14 cellular contexts compared by ENCODE assay signal in the genomic region with DNA sequence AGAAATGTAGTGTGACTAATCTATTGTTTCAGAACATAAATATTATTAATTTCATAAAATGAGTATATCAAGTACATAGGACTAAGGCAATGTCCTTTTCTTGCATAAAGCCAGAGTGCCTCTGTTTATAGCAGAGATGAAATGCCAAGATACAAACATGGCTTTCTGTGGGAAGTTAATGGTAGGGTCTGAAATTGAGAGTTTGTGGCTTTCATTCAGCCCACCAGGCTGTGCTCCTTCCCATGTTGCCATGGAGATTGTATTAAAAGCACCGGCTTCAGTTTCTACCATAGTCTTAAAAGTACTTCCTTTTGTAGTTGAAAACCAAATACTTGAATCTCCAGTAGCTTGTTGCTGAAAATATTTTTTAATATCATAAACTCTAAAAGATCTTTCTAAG.
A peak's percentile ranks its signal among the peaks of the same experiment; 100 is the strongest.
DNase-seq lines count a peak whose midpoint lies in the region; ATAC-seq and TF ChIP-seq lines count a peak whose summit lies in the region.
"Had no signal": no experiment of that assay in that cellular context is flagged by ENCODE, and none has a peak within 500 bp of the region (broad histone marks: within the 10 kb centered on the region; RNA-seq: fewer than 3 reads in every experiment).

No MANE protein-coding gene starts in this region.

- no peaks in the 10 kb centered on the region for H3K27me3 ChIP-seq in aorta (ENCODE audit: control insufficient read depth in 1 of 2, insufficient read depth in 2 of 2, low read length in 1 of 2)
- H3K27me3 ChIP-seq: testis had no signal

- no peak for TF ChIP-seq POLR2A in NB4 (IDR thresholded peaks at IDR 0.05; ENCODE audit: extremely low read depth, insufficient read length)

- TF ChIP-seq CTCF in NB4 (IDR thresholded peaks at IDR 0.05; ENCODE audit: low read depth, low read length) (no peak), omental fat pad (IDR thresholded peaks at IDR 0.05) (no peak), foreskin fibroblast (IDR thresholded peaks at IDR 0.05; ENCODE audit: low read depth, low read length) (no peak)

- peaks cover 0 to 1% of the 10 kb centered on the region in 2 donors for H3K36me3 ChIP-seq in aorta (ENCODE audit: control insufficient read depth in 1 of 2, insufficient read depth in 2 of 2, low read length in 1 of 2)

- no peak overlapping the region for H3K27ac ChIP-seq in aorta (ENCODE audit: low read depth in 1 of 2, low read length in 2 of 2)
- H3K27ac ChIP-seq: C4-2B, testis had no signal

- H3K9me3 ChIP-seq in aorta (ENCODE audit: control insufficient read depth, low read length) = no peaks in the 10 kb centered on the region
- H3K9me3 ChIP-seq: SK-N-SH, testis had no signal

- WGBS in aorta, 2 donors = 89 to 94% methylated on average over 1 of the region's 1 CpG

- peak; percentile 19 for DNase-seq in NB4 (ENCODE audit: low read depth)
- no peak for DNase-seq in posterior vena cava (ENCODE audit: low spot score)
- no peak for DNase-seq in omental fat pad (ENCODE audit: low spot score)
- no peak for DNase-seq in foreskin fibroblast
- no peak for DNase-seq in aorta
- DNase-seq: activated CD4-positive, alpha-beta T cell treated with anti-CD3 and anti-CD28 coated beads, Interleukin-2, amount 50 U/mL, for 48 hours; naive B cell; NCI-H446 treated with DMSO at 0.1 percent for 48 hours; SK-N-SH; testis had no signal

- peak; percentile 75 for ATAC-seq in GM18499 (IDR thresholded peaks at IDR 0.05; ENCODE audit: insufficient read depth, unreplicated experiment)
- ATAC-seq in GM19467 (IDR thresholded peaks at IDR 0.05; ENCODE audit: unreplicated experiment) = peak; percentile 72
- ATAC-seq in HG02973 (IDR thresholded peaks at IDR 0.05; ENCODE audit: unreplicated experiment) = peak; percentile 89
- ATAC-seq in omental fat pad (ENCODE audit: low FRiP score) = no peak
- ATAC-seq in aorta (ENCODE audit: low FRiP score) = no peak

- H3K4me3 ChIP-seq in NB4 (ENCODE audit: low read depth, low read length) = no peak overlapping the region
- H3K4me3 ChIP-seq in foreskin fibroblast (ENCODE audit: low read depth in 1 of 2, low read length in 2 of 2) = no peak overlapping the region
- H3K4me3 ChIP-seq in aorta (ENCODE audit: low read length in 2 of 2) = no peak overlapping the region
- H3K4me3 ChIP-seq: testis had no signal

- no peaks in the 10 kb centered on the region for H3K4me1 ChIP-seq in aorta (ENCODE audit: control insufficient read depth in 1 of 2, insufficient read depth in 2 of 2, low read length in 2 of 2)
- H3K4me1 ChIP-seq: testis had no signal

- intact Hi-C loops in posterior vena cava (cut with DNase I) (no loop called here), aorta (cut with DNase I) (loop anchor here (10.0 kb wide), 1 partner anchor 80 kb away; no protein-coding TSS in a partner anchor)

Comparison
In these comparisons a context has a peak if more than half of its experiments do, and no peak if none do; other contexts are left out.
1. ATAC-seq: peak in GM18499 (single experiment), GM19467 (single experiment) and HG02973 (single experiment); none in omental fat pad (single experiment) and aorta (single experiment).
2. intact Hi-C loops: an anchor here in aorta (10.0 kb wide); none called in posterior vena cava.